ENCODE assay signal across 25 cellular contexts in the genomic region with DNA sequence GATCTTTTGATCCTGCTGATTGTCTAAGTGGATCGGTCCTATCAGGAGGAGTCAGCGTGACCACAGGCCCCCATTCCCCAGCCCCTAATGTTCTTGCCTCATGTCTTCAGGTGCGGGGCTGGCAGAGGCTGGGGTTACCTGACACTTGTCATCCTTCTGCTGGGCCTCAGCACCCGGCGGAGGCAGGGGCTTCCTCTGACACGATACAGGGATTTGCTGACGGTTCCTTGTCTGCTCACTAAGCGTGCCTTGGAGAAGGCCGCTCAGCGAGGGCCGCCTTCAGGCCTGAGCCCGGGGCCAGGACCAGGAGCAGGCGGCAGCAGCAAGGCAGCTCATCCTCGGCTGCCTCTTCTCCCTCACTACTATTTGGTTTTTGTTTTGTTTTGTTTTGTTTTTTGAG. TPM values are rescaled to one million over a fixed set of nuclear protein-coding genes. Genes with fewer than 3 reads are reported as not detected.
A peak's percentile ranks its signal among the peaks of the same experiment; 100 is the strongest.
DNase-seq lines count a peak whose midpoint lies in the region; ATAC-seq, FAIRE-seq and TF ChIP-seq lines count a peak whose summit lies in the region.
"Had no signal": no experiment of that assay in that cellular context is flagged by ENCODE, and none has a peak within 500 bp of the region (broad histone marks: within the 10 kb centered on the region; RNA-seq: fewer than 3 reads in every experiment).

No MANE protein-coding gene starts in this region.

- H2BK12ac ChIP-seq in trophoblast cell (ENCODE audit: low read length), result peak overlapping the region; percentile 38

- DNase-seq in CD14-positive monocyte (ENCODE audit: low spot score) (peak; percentile 21), RWPE2 (ENCODE audit: low spot score) (peak; percentile 62), kidney (peak; percentile 55), trophoblast cell (no peak), type B pancreatic cell (ENCODE audit: extremely low spot score, unreplicated experiment) (no peak)
- DNase-seq: CD4-positive, alpha-beta T cell; COR-L47; DMS79; GM23248; KG1; NCI-H1092; NCI-H1436 treated with DMSO at 0.1 percent for 48 hours; NCI-H1930; NCI-H345; NCI-H524; NCI-H774; NK-92 treated with Interleukin-12 subunit alpha and Interleukin-12 subunit beta, amount 100 ng/mL, for 24 hours; SJCRH30 had no signal

- no CpG with 5 or more reads among the region's 14 CpGs for WGBS in trophoblast cell (ENCODE audit: extremely low coverage, insufficient coverage, insufficient read length)
- 94 to 95% methylated on average over 8 to 14 of the region's 14 CpGs for WGBS in gastroesophageal sphincter (ENCODE audit: low coverage in 1 of 2), 2 donors

- no peak overlapping the region for H3K18ac ChIP-seq in trophoblast cell (ENCODE audit: low read length)

- H3K9ac ChIP-seq in kidney (ENCODE audit: low read length in 2 of 2) (no peak overlapping the region), trophoblast cell (ENCODE audit: low read length) (no peak overlapping the region)
- H3K9ac ChIP-seq: GM23248 had no signal

- H3K27ac Mint-ChIP-seq in CD14-positive monocyte, result no peak overlapping the region
- H3K27ac Mint-ChIP-seq in type B pancreatic cell, result no peak overlapping the region
- H3K27ac Mint-ChIP-seq: CD4-positive, alpha-beta T cell had no signal

- TF ChIP-seq POLR2A in gastroesophageal sphincter (IDR thresholded peaks at IDR 0.05), result no peak

- peak overlapping the region; percentile 22 for H3K14ac ChIP-seq in trophoblast cell (ENCODE audit: low read length)

- no peak overlapping the region for H3K23ac ChIP-seq in trophoblast cell (ENCODE audit: low read length)

- H2AFZ ChIP-seq in trophoblast cell (ENCODE audit: insufficient read depth, low read length, poor library complexity), result no peak overlapping the region
- H2AFZ ChIP-seq: GM23248 had no signal

- H2AK5ac ChIP-seq in trophoblast cell (ENCODE audit: low read length), result peak overlapping the region; percentile 33

- peaks cover 1% of the 10 kb centered on the region for H3K79me2 ChIP-seq in trophoblast cell (ENCODE audit: control insufficient read depth, insufficient read depth, low read length, poor library complexity)

- TF ChIP-seq EP300 in gastroesophageal sphincter (IDR thresholded peaks at IDR 0.05), result no peak

- no peak for FAIRE-seq in kidney (lab: Jason Lieb, UNC)
- FAIRE-seq: GM19239 had no signal

- H3K4me1 Mint-ChIP-seq in CD14-positive monocyte, result peaks cover 16% of the 10 kb centered on the region
- H3K4me1 Mint-ChIP-seq in type B pancreatic cell (ENCODE audit: unreplicated experiment), result peaks cover 36% of the 10 kb centered on the region

- H3K27me3 Mint-ChIP-seq in CD14-positive monocyte (ENCODE audit: low read depth in 3 of 3) (peaks cover 0 to 8% (median 3%) of the 10 kb centered on the region in 3 donors), type B pancreatic cell (no peaks in the 10 kb centered on the region)
- H3K27me3 Mint-ChIP-seq: CD4-positive, alpha-beta T cell had no signal

- H3K36me3 ChIP-seq in RWPE2 (ENCODE audit: low read depth) (no peaks in the 10 kb centered on the region), kidney (ENCODE audit: control insufficient read depth in 1 of 2, insufficient read depth in 2 of 2, low read length in 2 of 2) (no peaks in the 10 kb centered on the region), trophoblast cell (ENCODE audit: control insufficient read depth in 1 of 2, insufficient read depth in 2 of 2, low read length in 2 of 2) (no peaks in the 10 kb centered on the region), gastroesophageal sphincter (no peaks in the 10 kb centered on the region)
- H3K36me3 ChIP-seq: HAP-1, SJCRH30 had no signal

- H3K9me3 ChIP-seq in RWPE2 (ENCODE audit: severe bottlenecking) (no peaks in the 10 kb centered on the region), kidney (ENCODE audit: control insufficient read depth in 1 of 2, low read length in 2 of 2) (no peaks in the 10 kb centered on the region), trophoblast cell (ENCODE audit: insufficient read depth, low read depth, low read length) (peaks cover 3% of the 10 kb centered on the region), gastroesophageal sphincter (no peaks in the 10 kb centered on the region)
- H3K9me3 ChIP-seq: HAP-1, SJCRH30 had no signal

- no peak overlapping the region for H3K27ac ChIP-seq in RWPE2 (ENCODE audit: poor library complexity, severe bottlenecking)
- no peak overlapping the region for H3K27ac ChIP-seq in kidney (ENCODE audit: low read depth in 2 of 2, low read length in 2 of 2)
- no peak overlapping the region for H3K27ac ChIP-seq in trophoblast cell (ENCODE audit: low read depth, low read length)
- no peak overlapping the region for H3K27ac ChIP-seq in gastroesophageal sphincter
- H3K27ac ChIP-seq: GM23248, HL-60, RWPE1, SJCRH30 had no signal

- no peak overlapping the region for H2BK5ac ChIP-seq in trophoblast cell (ENCODE audit: low read depth, low read length, poor library complexity)

- no peak overlapping the region for H4K12ac ChIP-seq in trophoblast cell (ENCODE audit: low read depth, low read length)

- ATAC-seq in RWPE2 (ENCODE audit: low read depth) (no peak), GM21717 (IDR thresholded peaks at IDR 0.05; ENCODE audit: unreplicated experiment) (no peak), gastroesophageal sphincter (no peak), HG02798 (IDR thresholded peaks at IDR 0.05; ENCODE audit: poor library complexity, unreplicated experiment) (no peak)

- peaks cover 5% of the 10 kb centered on the region in 2 donors for H3K36me3 Mint-ChIP-seq in CD14-positive monocyte
- H3K36me3 Mint-ChIP-seq in type B pancreatic cell, result no peaks in the 10 kb centered on the region

- no peak overlapping the region for H3K4me3 ChIP-seq in RWPE2 (ENCODE audit: severe bottlenecking)
- H3K4me3 ChIP-seq in kidney (ENCODE audit: low read length in 2 of 2), result no peak overlapping the region
- H3K4me3 ChIP-seq in trophoblast cell (ENCODE audit: low read depth, low read length), result no peak overlapping the region
- no peak overlapping the region for H3K4me3 ChIP-seq in gastroesophageal sphincter
- H3K4me3 ChIP-seq: GM23248, HAP-1, SJCRH30 had no signal

- H3K4ac ChIP-seq in trophoblast cell (ENCODE audit: low read depth, low read length), result no peak overlapping the region

- peaks cover 0 to 3% (median 0%) of the 10 kb centered on the region in 7 donors for H3K9me3 Mint-ChIP-seq in CD14-positive monocyte
- H3K9me3 Mint-ChIP-seq in type B pancreatic cell, result no peaks in the 10 kb centered on the region
- H3K9me3 Mint-ChIP-seq: CD4-positive, alpha-beta T cell had no signal

- H3K79me1 ChIP-seq in trophoblast cell (ENCODE audit: low read length), result peaks cover 49% of the 10 kb centered on the region

- no peak overlapping the region for H4K8ac ChIP-seq in trophoblast cell (ENCODE audit: low read depth, low read length)

- no peak overlapping the region for H3K4me2 ChIP-seq in trophoblast cell (ENCODE audit: low read length)

- no peak overlapping the region for H3K4me3 Mint-ChIP-seq in CD14-positive monocyte
- H3K4me3 Mint-ChIP-seq in type B pancreatic cell, result no peak overlapping the region
- H3K4me3 Mint-ChIP-seq: CD4-positive, alpha-beta T cell had no signal

- intact Hi-C loops in CD14-positive monocyte (cut with micrococcal nuclease), result no loop called here
- intact Hi-C loops in kidney (cut with DNase I), result no loop called here

- H3K4me1 ChIP-seq in RWPE2 (ENCODE audit: insufficient read depth, poor library complexity, severe bottlenecking), result peaks cover 5% of the 10 kb centered on the region
- peaks cover 0 to 25% of the 10 kb centered on the region in 2 donors for H3K4me1 ChIP-seq in kidney (ENCODE audit: control insufficient read depth in 1 of 2, insufficient read depth in 1 of 2, low read depth in 1 of 2, low read length in 2 of 2)
- peaks cover 46 to 60% of the 10 kb centered on the region in 2 experiments for H3K4me1 ChIP-seq in trophoblast cell (ENCODE audit: control insufficient read depth in 1 of 2, insufficient read depth in 2 of 2, low read length in 2 of 2)
- H3K4me1 ChIP-seq in gastroesophageal sphincter, result peaks cover 0 to 17% (median 0%) of the 10 kb centered on the region in 3 donors
- H3K4me1 ChIP-seq: HAP-1 had no signal

- H4K91ac ChIP-seq in trophoblast cell (ENCODE audit: low read depth, low read length), result peak overlapping the region; percentile 36

- TF ChIP-seq CTCF in CD14-positive monocyte (IDR thresholded peaks at IDR 0.05) (no peak), RWPE2 (IDR thresholded peaks at IDR 0.05; ENCODE audit: poor library complexity, severe bottlenecking) (no peak), kidney (IDR thresholded peaks at IDR 0.05; ENCODE audit: borderline replicate concordance, extremely low read depth, insufficient read depth) (no peak), gastroesophageal sphincter (IDR thresholded peaks at IDR 0.05) (no peak), type B pancreatic cell (conservative IDR thresholded peaks at IDR 0.05) (no peak)

- H3K27me3 ChIP-seq in RWPE2 (ENCODE audit: insufficient read depth, poor library complexity, severe bottlenecking) (no peaks in the 10 kb centered on the region), trophoblast cell (ENCODE audit: insufficient read depth, low read length) (no peaks in the 10 kb centered on the region), gastroesophageal sphincter (no peaks in the 10 kb centered on the region)

- H2BK120ac ChIP-seq in trophoblast cell (ENCODE audit: insufficient read depth, low read length, poor library complexity), result no peak overlapping the region

RNA-seq across cellular contexts. Expression of gene KCNQ1OT1, which starts 45.7 kb away (rescaled TPM):
- under 1 TPM; 0.01 to 0.03 TPM for polyA plus RNA-seq in CD14-positive monocyte
- total RNA-seq in kidney, result 4.4 TPM
- 0.22 TPM for polyA plus RNA-seq in kidney (ENCODE audit: insufficient read depth, low read depth, low replicate concordance)
- polyA plus RNA-seq in trophoblast cell (2013), result 0.19 and 0.21 TPM in 2 replicates
- 1 to 10 TPM in 3 of 4 donors, under 1 TPM in 1; 0.52 to 3.3 (median 1.4) TPM for total RNA-seq in gastroesophageal sphincter
- total RNA-seq in type B pancreatic cell (ENCODE audit: low replicate concordance), result 3.3 and 7.0 TPM in 2 replicates

Comparison
In these comparisons a context has a peak if more than half of its experiments do, and no peak if none do; other contexts are left out.
1. DNase-seq: peak in CD14-positive monocyte (single experiment), RWPE2 (single experiment) and kidney (single experiment); none in trophoblast cell (0 of 2) and type B pancreatic cell (single experiment).